Comparison of ENCODE assay signal across 14 cellular contexts in genomic region chr1:43937179-43937865, GRCh38. TPM values are rescaled to one million over a fixed set of nuclear protein-coding genes. Genes with fewer than 3 reads are reported as not detected.
DNase-seq lines count a peak whose midpoint lies in the region; ATAC-seq, FAIRE-seq and TF ChIP-seq lines count a peak whose summit lies in the region.
"Had no signal": no experiment of that assay in that cellular context is flagged by ENCODE, and none has a peak within 500 bp of the region (broad histone marks: within the 10 kb centered on the region; RNA-seq: fewer than 3 reads in every experiment).

No MANE protein-coding gene starts in this region.

- peaks cover 39% of the 10 kb centered on the region for H3K4me1 ChIP-seq in A549
- no peaks in the 10 kb centered on the region for H3K4me1 ChIP-seq in endodermal cell (ENCODE audit: control insufficient read depth, insufficient read depth, low read length)

- TF ChIP-seq RAD21 in A549 (conservative IDR thresholded peaks at IDR 0.05 in 1 of 2, IDR thresholded peaks at IDR 0.05 in 1 of 2) = no peak

- WGBS in A549 (ENCODE audit: missing lambda C conversion rate) = 40% methylated on average over 7 of the region's 8 CpGs
- 90 to 93% methylated on average over 5 to 8 of the region's 8 CpGs for WGBS in endodermal cell (ENCODE audit: insufficient coverage in 1 of 2, insufficient read length in 1 of 2), 2 experiments

- H3K4me3 ChIP-seq in A549 (no peak overlapping the region), LNCaP clone FGC (ENCODE audit: low read depth, low read length) (peak overlapping the region; percentile 69), endodermal cell (ENCODE audit: low read length) (no peak overlapping the region)

- TF ChIP-seq CTCF in A549 (IDR thresholded peaks at IDR 0.05) (no peak), LNCaP clone FGC (IDR thresholded peaks at IDR 0.05; ENCODE audit: control insufficient read depth, extremely low read depth, insufficient read depth) (no peak), endodermal cell (conservative IDR thresholded peaks at IDR 0.05) (no peak), mesothelial cell of epicardium (IDR thresholded peaks at IDR 0.05; ENCODE audit: unreplicated experiment) (no peak)

- H3K36me3 Mint-ChIP-seq in endodermal cell (ENCODE audit: low read depth) (no peaks in the 10 kb centered on the region), mesothelial cell of epicardium (no peaks in the 10 kb centered on the region)

- no peak overlapping the region for H3K9ac ChIP-seq in endodermal cell (ENCODE audit: extremely low read depth, low read length, poor library complexity, severe bottlenecking)

- no peak for ATAC-seq in A549
- ATAC-seq: gastrocnemius medialis, sciatic nerve had no signal

- CTCF ChIA-PET in A549 (lab: Yijun Ruan, JAX) = interaction anchor here (1.8 to 16.9 kb wide), 3 partner anchors 8 to 172 kb away, joined by 5 to 243 read pairs (median 6); no protein-coding TSS in a partner anchor

- H3K27ac Mint-ChIP-seq in endodermal cell (no peak overlapping the region), mesothelial cell of epicardium (no peak overlapping the region)
- H3K27ac Mint-ChIP-seq: activated T-helper 2 cell treated with anti-CD3 and anti-CD28 coated beads, Interferon-gamma antibody, Interleukin-2, Interleukin-4, amounts not matched to agents 10 μg/mL and 5 μg/mL and 100 μg/mL, durations not matched to agents 14 hours and 24 hours and 36 hours had no signal

- H3K4me2 ChIP-seq in A549 = peak overlapping the region; percentile 55

- POLR2A ChIA-PET in A549 (lab: Yijun Ruan, JAX) = no interaction called here

- no peak for TF ChIP-seq EP300 in A549 (IDR thresholded peaks at IDR 0.05)

- peaks cover 33% of the 10 kb centered on the region for H3K27me3 ChIP-seq in endodermal cell (ENCODE audit: control insufficient read depth, insufficient read depth, low read length, poor library complexity, severe bottlenecking)
- H3K27me3 ChIP-seq: gastrocnemius medialis had no signal

- peaks cover 33% of the 10 kb centered on the region for H3K27me3 Mint-ChIP-seq in endodermal cell (ENCODE audit: insufficient read depth)
- H3K27me3 Mint-ChIP-seq in mesothelial cell of epicardium (ENCODE audit: low read depth) = peaks cover 54% of the 10 kb centered on the region

- H3K4me1 Mint-ChIP-seq in endodermal cell = peaks cover 16% of the 10 kb centered on the region
- peaks cover 14% of the 10 kb centered on the region for H3K4me1 Mint-ChIP-seq in mesothelial cell of epicardium

- H3K9me3 ChIP-seq in A549 = no peaks in the 10 kb centered on the region
- H3K9me3 ChIP-seq in endodermal cell (ENCODE audit: control insufficient read depth, low read length) = no peaks in the 10 kb centered on the region
- H3K9me3 ChIP-seq: gastrocnemius medialis had no signal

- no peaks in the 10 kb centered on the region for H3K9me3 Mint-ChIP-seq in endodermal cell
- no peaks in the 10 kb centered on the region for H3K9me3 Mint-ChIP-seq in mesothelial cell of epicardium
- H3K9me3 Mint-ChIP-seq: activated T-helper 2 cell treated with anti-CD3 and anti-CD28 coated beads, Interferon-gamma antibody, Interleukin-2, Interleukin-4, amounts not matched to agents 10 μg/mL and 5 μg/mL and 100 μg/mL, durations not matched to agents 14 hours and 24 hours and 36 hours had no signal

- FAIRE-seq in A549 (lab: Jason Lieb, UNC) = no peak

- H3K4me3 Mint-ChIP-seq in endodermal cell = peak overlapping the region; percentile 63
- peak overlapping the region; percentile 8 for H3K4me3 Mint-ChIP-seq in mesothelial cell of epicardium

- TF ChIP-seq POLR2A in A549 (IDR thresholded peaks at IDR 0.05; ENCODE audit: low read length) = no peak

- DNase-seq in A549 (ENCODE audit: low read depth in 1 of 2, low spot score in 1 of 2) (peak in 1 of 2 experiments; percentile 27), LNCaP clone FGC (ENCODE audit: low read depth) (no peak), endodermal cell (no peak), mesothelial cell of epicardium (ENCODE audit: low spot score in 2 of 2, unreplicated experiment in 2 of 2) (no peak), Kasumi-1 (lab: John Stamatoyannopoulos, UW) (no peak), amniotic stem cell (lab: John Stamatoyannopoulos, UW) (no peak), NOMO-1 treated with dmso at 0.1 percent for 144 hours (lab: John Stamatoyannopoulos, UW; ENCODE audit: unreplicated experiment) (no peak), COLO829 (ENCODE audit: low spot score) (no peak)
- DNase-seq: gastrocnemius medialis, NCI-H187 treated with DMSO at 0.1 percent for 48 hours, NCI-H446 treated with DMSO at 0.1 percent for 48 hours had no signal

- no peaks in the 10 kb centered on the region for H3K36me3 ChIP-seq in endodermal cell (ENCODE audit: control insufficient read depth, insufficient read depth, low read length)
- H3K36me3 ChIP-seq: gastrocnemius medialis had no signal

- H3K27ac ChIP-seq in A549 (peak overlapping the region; percentile 64 to 83), endodermal cell (ENCODE audit: low read depth, low read length) (no peak overlapping the region)
- H3K27ac ChIP-seq: gastrocnemius medialis had no signal

TF ChIP-seq in A549, 52 proteins besides CTCF, POLR2A, EP300 and RAD21:
- TF ChIP-seq MAFK (IDR thresholded peaks at IDR 0.05; ENCODE audit: partially characterized antibody) = peak; percentile 60
- no peak for TF ChIP-seq HOXA7 (CRISPR knock-in tag; IDR thresholded peaks at IDR 0.05)

RNA-seq across cellular contexts. Expression of gene ARTN, which starts 3.7 kb away (rescaled TPM):
- 0.13 and 0.21 TPM in 2 replicates for polyA plus RNA-seq in A549 (2011; rRNA removed)
- polyA plus RNA-seq in A549 (2012; cell fraction: cytosol; rRNA removed) = 0.26 and 0.35 TPM in 2 replicates
- polyA plus RNA-seq in A549 (2012; cell fraction: nucleus; rRNA removed) = 4.0 and 4.9 TPM in 2 replicates
- polyA plus RNA-seq in A549 (2017; fragmentation: RNase III; extraction: RNeasy Plus Mini Kit Qiagen cat#74134 plus additional on column Dnase treatment) = 0.49 to 0.90 TPM (median 0.53 TPM) in 3 replicates
- not detected in 2 replicates for polyA minus RNA-seq in A549 (2011; rRNA and poly(A)+ RNA removed)
- 1 to 10 TPM; 3.3 to 4.4 TPM for total RNA-seq in endodermal cell
- 0.85 TPM for polyA plus RNA-seq in endodermal cell (2013, experiment 1 of 2)
- 0.70 TPM for polyA plus RNA-seq in endodermal cell (2013, experiment 2 of 2)
- total RNA-seq in mesothelial cell of epicardium = 1.2 to 2.0 TPM (median 1.6 TPM) in 3 replicates
- polyA plus RNA-seq: AG04450 had no signal

RNA-seq across cellular contexts. Expression of gene IPO13, which starts 9.4 kb away (rescaled TPM):
- polyA plus RNA-seq in A549 (2011; rRNA removed) = 8.1 and 12.9 TPM in 2 replicates
- 11.9 and 13.7 TPM in 2 replicates for polyA plus RNA-seq in A549 (2012; cell fraction: cytosol; rRNA removed)
- 33.2 and 37.8 TPM in 2 replicates for polyA plus RNA-seq in A549 (2012; cell fraction: nucleus; rRNA removed)
- 12.7 to 15.8 TPM (median 14.4 TPM) in 3 replicates for polyA plus RNA-seq in A549 (2017; fragmentation: RNase III; extraction: RNeasy Plus Mini Kit Qiagen cat#74134 plus additional on column Dnase treatment)
- 23.7 and 28.0 TPM in 2 replicates for polyA minus RNA-seq in A549 (2011; rRNA and poly(A)+ RNA removed)
- 10 to 100 TPM; 18.6 to 21.5 TPM for total RNA-seq in endodermal cell
- polyA plus RNA-seq in endodermal cell (2013, experiment 1 of 2) = 20.8 TPM
- 16.2 TPM for polyA plus RNA-seq in endodermal cell (2013, experiment 2 of 2)
- total RNA-seq in mesothelial cell of epicardium = 21.8 to 26.4 TPM (median 23.2 TPM) in 3 replicates

RNA-seq across cellular contexts. Expression of gene DPH2, which starts 32.5 kb away (rescaled TPM):
- 41.7 and 43.5 TPM in 2 replicates for polyA plus RNA-seq in A549 (2011; rRNA removed)
- 57.1 and 68.4 TPM in 2 replicates for polyA plus RNA-seq in A549 (2012; cell fraction: cytosol; rRNA removed)
- 170 and 171 TPM in 2 replicates for polyA plus RNA-seq in A549 (2012; cell fraction: nucleus; rRNA removed)
- 35.0 to 42.4 TPM (median 38.8 TPM) in 3 replicates for polyA plus RNA-seq in A549 (2017; fragmentation: RNase III; extraction: RNeasy Plus Mini Kit Qiagen cat#74134 plus additional on column Dnase treatment)
- polyA minus RNA-seq in A549 (2011; rRNA and poly(A)+ RNA removed) = 69.6 and 71.1 TPM in 2 replicates
- total RNA-seq in endodermal cell = 10 to 100 TPM; 28.5 to 31.3 TPM
- 26.1 TPM for polyA plus RNA-seq in endodermal cell (2013, experiment 1 of 2)
- polyA plus RNA-seq in endodermal cell (2013, experiment 2 of 2) = 19.5 TPM
- 24.1 to 26.6 TPM (median 25.0 TPM) in 3 replicates for total RNA-seq in mesothelial cell of epicardium

RNA-seq across cellular contexts. Expression of gene ATP6V0B, which starts 37.4 kb away (rescaled TPM):
- polyA plus RNA-seq in A549 (2011; rRNA removed) = 97.0 and 104 TPM in 2 replicates
- polyA plus RNA-seq in A549 (2012; cell fraction: cytosol; rRNA removed) = 172 and 181 TPM in 2 replicates
- 119 and 130 TPM in 2 replicates for polyA plus RNA-seq in A549 (2012; cell fraction: nucleus; rRNA removed)
- 91.0 to 101 TPM (median 91.2 TPM) in 3 replicates for polyA plus RNA-seq in A549 (2017; fragmentation: RNase III; extraction: RNeasy Plus Mini Kit Qiagen cat#74134 plus additional on column Dnase treatment)
- polyA minus RNA-seq in A549 (2011; rRNA and poly(A)+ RNA removed) = 70.2 and 72.6 TPM in 2 replicates
- 100 to 1,000 TPM; 108 to 116 TPM for total RNA-seq in endodermal cell
- 120 TPM for polyA plus RNA-seq in endodermal cell (2013, experiment 1 of 2)
- polyA plus RNA-seq in endodermal cell (2013, experiment 2 of 2) = 111 TPM
- 72.8 to 82.6 TPM (median 75.0 TPM) in 3 replicates for total RNA-seq in mesothelial cell of epicardium

RNA-seq across cellular contexts. Expression of gene B4GALT2, which starts 41.7 kb away (rescaled TPM):
- 19.0 and 21.2 TPM in 2 replicates for polyA plus RNA-seq in A549 (2011; rRNA removed)
- polyA plus RNA-seq in A549 (2012; cell fraction: cytosol; rRNA removed) = 35.2 and 58.6 TPM in 2 replicates
- polyA plus RNA-seq in A549 (2012; cell fraction: nucleus; rRNA removed) = 49.6 and 74.1 TPM in 2 replicates
- 35.8 to 36.4 TPM (median 36.0 TPM) in 3 replicates for polyA plus RNA-seq in A549 (2017; fragmentation: RNase III; extraction: RNeasy Plus Mini Kit Qiagen cat#74134 plus additional on column Dnase treatment)
- 30.4 and 32.3 TPM in 2 replicates for polyA minus RNA-seq in A549 (2011; rRNA and poly(A)+ RNA removed)
- total RNA-seq in endodermal cell = 10 to 100 TPM; 62.7 to 72.7 TPM
- polyA plus RNA-seq in endodermal cell (2013, experiment 1 of 2) = 89.1 TPM
- polyA plus RNA-seq in endodermal cell (2013, experiment 2 of 2) = 82.9 TPM
- total RNA-seq in mesothelial cell of epicardium = 55.8 to 58.6 TPM (median 57.8 TPM) in 3 replicates
